In the genomic region with DNA sequence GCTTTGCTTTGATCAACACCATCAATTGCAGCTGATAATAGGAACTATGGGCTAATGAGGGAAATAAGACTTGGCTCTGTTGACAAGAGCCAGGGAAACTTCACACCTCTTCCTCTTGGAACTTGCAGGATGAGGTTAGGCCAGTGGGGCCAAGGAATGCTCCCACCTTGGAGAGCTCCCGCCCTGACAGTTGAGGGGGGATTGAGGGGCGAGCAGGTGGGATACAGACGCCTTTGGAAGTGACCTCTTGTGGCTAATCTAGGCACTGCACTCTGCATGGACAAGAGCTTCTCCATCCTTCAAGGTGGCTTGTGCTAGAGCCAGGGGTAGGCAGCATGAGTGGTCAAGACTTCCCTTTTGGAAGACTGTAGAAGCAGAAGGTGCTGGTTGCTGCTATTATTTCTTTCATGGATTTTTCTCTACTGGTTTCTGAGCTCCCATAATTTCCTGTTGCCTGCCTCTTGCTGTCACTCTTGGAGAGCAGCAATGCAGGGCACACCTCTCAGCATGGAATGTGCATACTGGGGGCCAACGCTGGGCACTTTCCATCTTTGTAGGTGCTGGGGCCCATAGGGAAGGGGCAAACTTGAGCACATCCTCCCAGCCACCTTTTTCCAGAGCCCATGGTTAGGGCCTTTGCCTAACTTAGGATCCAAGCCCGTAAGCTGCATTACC, we compare ENCODE assay signal across 8 cellular contexts. TPM values are rescaled to one million over a fixed set of nuclear protein-coding genes. Genes with fewer than 3 reads are reported as not detected.
DNase-seq lines count a peak whose midpoint lies in the region; ATAC-seq and TF ChIP-seq lines count a peak whose summit lies in the region.

No MANE protein-coding gene starts in this region.

- no peak for TF ChIP-seq POLR2A in vagina (IDR thresholded peaks at IDR 0.05)

- peaks cover 2% of the 10 kb centered on the region for H3K4me1 Mint-ChIP-seq in activated CD4-positive, alpha-beta T cell treated with anti-CD3 and anti-CD28 coated beads for 36 hours
- peaks cover 5% of the 10 kb centered on the region for H3K4me1 Mint-ChIP-seq in nephron progenitor cell

- H3K36me3 Mint-ChIP-seq in activated CD4-positive, alpha-beta T cell treated with anti-CD3 and anti-CD28 coated beads for 36 hours (ENCODE audit: low read depth) = peaks cover 10% of the 10 kb centered on the region
- no peaks in the 10 kb centered on the region for H3K36me3 Mint-ChIP-seq in nephron progenitor cell (ENCODE audit: low read depth)

- H3K9me3 Mint-ChIP-seq in activated CD4-positive, alpha-beta T cell treated with anti-CD3 and anti-CD28 coated beads for 36 hours (ENCODE audit: low read depth) = no peaks in the 10 kb centered on the region
- no peaks in the 10 kb centered on the region for H3K9me3 Mint-ChIP-seq in nephron progenitor cell

- peak overlapping the region; percentile 52 for H3K27ac ChIP-seq in vagina

- CTCF ChIA-PET in activated CD4-positive, alpha-beta T cell treated with anti-CD3 and anti-CD28 coated beads for 36 hours (lab: Charles Lee) = interaction anchor here (0.6 to 5.9 kb wide), 46 partner anchors 10 to 663 kb away, joined by 3 to 94 read pairs (median 4); a partner anchor contains a TSS

- peak; percentile 92 for TF ChIP-seq CTCF in nephron progenitor cell (IDR thresholded peaks at IDR 0.05)
- TF ChIP-seq CTCF in vagina (IDR thresholded peaks at IDR 0.05) = peak; percentile 55 to 79 (median 75)

- H3K27me3 ChIP-seq in vagina = no peaks in the 10 kb centered on the region

- no peak overlapping the region for H3K4me3 ChIP-seq in Jurkat, Clone E6-1 (ENCODE audit: low read length)
- H3K4me3 ChIP-seq in vagina = no peak overlapping the region

- H3K4me3 Mint-ChIP-seq in activated CD4-positive, alpha-beta T cell treated with anti-CD3 and anti-CD28 coated beads for 36 hours = no peak overlapping the region
- peak overlapping the region; percentile 23 for H3K4me3 Mint-ChIP-seq in nephron progenitor cell

- intact Hi-C loops in activated CD4-positive, alpha-beta T cell treated with anti-CD3 and anti-CD28 coated beads for 36 hours (cut with DNase I, micrococcal nuclease) = loop anchor here (2.0 to 5.0 kb wide), 8 partner anchors 96 to 664 kb away; a partner anchor contains a TSS
- intact Hi-C loops in vagina (cut with DNase I) = no loop called here

- H3K27ac Mint-ChIP-seq in activated CD4-positive, alpha-beta T cell treated with anti-CD3 and anti-CD28 coated beads for 36 hours = peak overlapping the region; percentile 10
- H3K27ac Mint-ChIP-seq in nephron progenitor cell = no peak overlapping the region

- H3K4me1 ChIP-seq in vagina = peaks cover 14% of the 10 kb centered on the region

- POLR2A ChIA-PET in activated CD4-positive, alpha-beta T cell treated with anti-CD3 and anti-CD28 coated beads for 36 hours (lab: Charles Lee) = interaction anchor here (0.5 to 0.7 kb wide), 2 partner anchors 91 to 209 kb away, joined by 3 read pairs; no protein-coding TSS in a partner anchor

- H3K9me3 ChIP-seq in vagina = no peaks in the 10 kb centered on the region

- H3K36me3 ChIP-seq in vagina = no peaks in the 10 kb centered on the region

- ATAC-seq in activated CD4-positive, alpha-beta T cell treated with anti-CD3 and anti-CD28 coated beads for 36 hours = no peak
- ATAC-seq in GM18868 (IDR thresholded peaks at IDR 0.05; ENCODE audit: unreplicated experiment) = no peak

- peak; percentile 26 for DNase-seq in NCI-H1092 treated with DMSO at 0.1 percent for 48 hours (lab: John Stamatoyannopoulos, UW)
- no peak for DNase-seq in NCI-H1092 (lab: John Stamatoyannopoulos, UW)
- DNase-seq in Jurkat, Clone E6-1 (ENCODE audit: low read depth, low spot score) = peak; percentile 64
- DNase-seq in activated CD4-positive, alpha-beta T cell treated with anti-CD3 and anti-CD28 coated beads for 36 hours = peak; percentile 68
- peak; percentile 33 for DNase-seq in effector CD8-positive, alpha-beta T cell (lab: John Stamatoyannopoulos, UW)
- DNase-seq in nephron progenitor cell = peak; percentile 83
- DNase-seq in vagina (ENCODE audit: extremely low spot score in 2 of 2) = peak; percentile 55 to 89

- no peaks in the 10 kb centered on the region for H3K27me3 Mint-ChIP-seq in activated CD4-positive, alpha-beta T cell treated with anti-CD3 and anti-CD28 coated beads for 36 hours
- H3K27me3 Mint-ChIP-seq in nephron progenitor cell (ENCODE audit: low read depth, poor library complexity) = peaks cover 3% of the 10 kb centered on the region

RNA-seq across cellular contexts. Expression of a gene that starts 2.3 kb away (rescaled TPM):
- polyA plus RNA-seq in Jurkat, Clone E6-1 (2012; ENCODE audit: insufficient read depth, insufficient read length) = 56.4 TPM
- total RNA-seq in activated CD4-positive, alpha-beta T cell treated with anti-CD3 and anti-CD28 coated beads for 36 hours = 10 to 100 TPM; 48.6 to 52.3 TPM
- 54.5 TPM for total RNA-seq in vagina

RNA-seq across cellular contexts. Expression of a gene that starts 50.7 kb away (rescaled TPM):
- 13.9 TPM for polyA plus RNA-seq in Jurkat, Clone E6-1 (2012; ENCODE audit: insufficient read depth, insufficient read length)
- 10 to 100 TPM; 23.3 to 29.5 TPM for total RNA-seq in activated CD4-positive, alpha-beta T cell treated with anti-CD3 and anti-CD28 coated beads for 36 hours
- 11.8 TPM for total RNA-seq in vagina

RNA-seq across cellular contexts. Expression of a gene that starts 52.3 kb away (rescaled TPM):
- polyA plus RNA-seq in Jurkat, Clone E6-1 (2012; ENCODE audit: insufficient read depth, insufficient read length) = not detected
- total RNA-seq in activated CD4-positive, alpha-beta T cell treated with anti-CD3 and anti-CD28 coated beads for 36 hours = not detected
- not detected for total RNA-seq in vagina

RNA-seq across cellular contexts. Expression of a gene that starts 56.0 kb away (rescaled TPM):
- polyA plus RNA-seq in Jurkat, Clone E6-1 (2012; ENCODE audit: insufficient read depth, insufficient read length) = 92.1 TPM
- total RNA-seq in activated CD4-positive, alpha-beta T cell treated with anti-CD3 and anti-CD28 coated beads for 36 hours = 10 to 100 TPM; 81.3 to 88.4 TPM
- 56.2 TPM for total RNA-seq in vagina
